ENCODE assay signal across 16 cellular contexts in genomic region chr6:163313981-163314380, GRCh38.
DNase-seq lines count a peak whose midpoint lies in the region; ATAC-seq and TF ChIP-seq lines count a peak whose summit lies in the region.
"Had no signal": no experiment of that assay in that cellular context is flagged by ENCODE, and none has a peak within 500 bp of the region (broad histone marks: within the 10 kb centered on the region; RNA-seq: fewer than 3 reads in every experiment).

No MANE protein-coding gene starts in this region.

- H2BK12ac ChIP-seq in neuronal stem cell (ENCODE audit: low read length), result no peak overlapping the region

- TF ChIP-seq CTCF in brain (conservative IDR thresholded peaks at IDR 0.05), result no peak
- no peak for TF ChIP-seq CTCF in dorsolateral prefrontal cortex (IDR thresholded peaks at IDR 0.05 in 54 of 56, conservative IDR thresholded peaks at IDR 0.05 in 2 of 56; ENCODE audit: low read depth in 1 of 56, partially characterized antibody in 56 of 56)
- TF ChIP-seq CTCF in vagina (IDR thresholded peaks at IDR 0.05), result no peak
- no peak for TF ChIP-seq CTCF in Calu3 (IDR thresholded peaks at IDR 0.05; ENCODE audit: unreplicated experiment)

- no peak overlapping the region for H3K9ac ChIP-seq in neuronal stem cell (ENCODE audit: low read depth, low read length, poor library complexity)

- peak overlapping the region in 16 of 59 donors; percentile 0 to 48 (median 29) for H3K4me3 ChIP-seq in dorsolateral prefrontal cortex
- H3K4me3 ChIP-seq in neuronal stem cell (ENCODE audit: low read length in 2 of 2), result no peak overlapping the region
- no peak overlapping the region for H3K4me3 ChIP-seq in vagina
- H3K4me3 ChIP-seq: A549 had no signal

- H3K4me1 Mint-ChIP-seq in brain (peaks cover 55% of the 10 kb centered on the region), Calu3 (ENCODE audit: low read depth, unreplicated experiment) (peaks cover 34% of the 10 kb centered on the region)
- no peaks in the 10 kb centered on the region for H3K4me1 Mint-ChIP-seq in stimulated activated effector memory CD8-positive, alpha-beta T cell treated with anti-CD3 and anti-CD28 coated beads, Interleukin-12 subunit alpha, Interleukin-12 subunit beta, amount 100 ng/mL, for 72 hours
- H3K4me1 Mint-ChIP-seq: CD4-positive, alpha-beta memory T cell had no signal

- no peak for ATAC-seq in stimulated activated effector memory CD8-positive, alpha-beta T cell treated with anti-CD3 and anti-CD28 coated beads, Interleukin-12 subunit alpha, Interleukin-12 subunit beta, amount 100 ng/mL, for 72 hours
- ATAC-seq: A549 had no signal

- no peak overlapping the region for H3K4me2 ChIP-seq in neuronal stem cell (ENCODE audit: insufficient read depth, low read length, poor library complexity, severe bottlenecking)
- H3K4me2 ChIP-seq: A549 had no signal

- H3K27ac ChIP-seq in dorsolateral prefrontal cortex (peak overlapping the region; percentile 62 to 100 (median 97)), neuronal stem cell (replicated peaks; ENCODE audit: low read length) (no peak overlapping the region), vagina (no peak overlapping the region)
- H3K27ac ChIP-seq: C4-2B had no signal

- H3K23ac ChIP-seq in neuronal stem cell (ENCODE audit: low read depth, low read length, poor library complexity), result no peak overlapping the region

- H3K9me3 Mint-ChIP-seq in brain, result no peaks in the 10 kb centered on the region
- H3K9me3 Mint-ChIP-seq in Calu3 (ENCODE audit: low read depth, unreplicated experiment), result no peaks in the 10 kb centered on the region
- no peaks in the 10 kb centered on the region for H3K9me3 Mint-ChIP-seq in stimulated activated effector memory CD8-positive, alpha-beta T cell treated with anti-CD3 and anti-CD28 coated beads, Interleukin-12 subunit alpha, Interleukin-12 subunit beta, amount 100 ng/mL, for 72 hours
- H3K9me3 Mint-ChIP-seq: H9 had no signal

- no peak overlapping the region for H2BK5ac ChIP-seq in neuronal stem cell (ENCODE audit: low read length)

- H4K91ac ChIP-seq in neuronal stem cell (ENCODE audit: low read depth, low read length, poor library complexity), result no peak overlapping the region

- peak overlapping the region; percentile 66 for H2AFZ ChIP-seq in neuronal stem cell (ENCODE audit: low read length)

- H3K36me3 ChIP-seq in neuronal stem cell (replicated peaks in 1 of 2; ENCODE audit: control insufficient read depth in 2 of 2, insufficient read depth in 2 of 2, low read length in 2 of 2) (no peaks in the 10 kb centered on the region), vagina (no peaks in the 10 kb centered on the region)
- H3K36me3 ChIP-seq: BE2C had no signal

- H4K8ac ChIP-seq in neuronal stem cell (ENCODE audit: low read depth, low read length), result no peak overlapping the region

- intact Hi-C loops in dorsolateral prefrontal cortex (cut with DNase I) (loop anchor here (2.0 to 5.0 kb wide), 2 partner anchors 52 to 129 kb away; no protein-coding TSS in a partner anchor), vagina (cut with DNase I) (no loop called here), Calu3 (cut with micrococcal nuclease; ENCODE audit: unreplicated experiment) (no loop called here)

- peaks cover 0 to 2% of the 10 kb centered on the region in 2 donors for H3K9me3 ChIP-seq in neuronal stem cell (replicated peaks in 1 of 2; ENCODE audit: control insufficient read depth in 2 of 2, insufficient read depth in 1 of 2, low read depth in 1 of 2, low read length in 2 of 2)
- no peaks in the 10 kb centered on the region for H3K9me3 ChIP-seq in vagina
- H3K9me3 ChIP-seq: A549, BE2C had no signal

- peak overlapping the region in 2 of 5 experiments; percentile 39 to 79 for H3K4me3 Mint-ChIP-seq in brain
- H3K4me3 Mint-ChIP-seq in Calu3 (ENCODE audit: low read depth, unreplicated experiment), result no peak overlapping the region
- no peak overlapping the region for H3K4me3 Mint-ChIP-seq in stimulated activated effector memory CD8-positive, alpha-beta T cell treated with anti-CD3 and anti-CD28 coated beads, Interleukin-12 subunit alpha, Interleukin-12 subunit beta, amount 100 ng/mL, for 72 hours
- H3K4me3 Mint-ChIP-seq: CD4-positive, alpha-beta memory T cell; H9 had no signal

- H2BK120ac ChIP-seq in neuronal stem cell (ENCODE audit: low read depth, low read length), result no peak overlapping the region

- no CpG with 5 or more reads among the region's 5 CpGs for WGBS in neuronal stem cell (ENCODE audit: extremely low coverage in 2 of 2, insufficient read length in 2 of 2, insufficient replicate concordance in 1 of 2), 2 donors

- H3K4me1 ChIP-seq in neuronal stem cell (ENCODE audit: control insufficient read depth in 2 of 2, insufficient read depth in 1 of 2, low read depth in 1 of 2, low read length in 2 of 2) (peaks cover 5 to 15% of the 10 kb centered on the region in 2 donors), vagina (no peaks in the 10 kb centered on the region)
- H3K4me1 ChIP-seq: BE2C had no signal

- no peak overlapping the region for H3K14ac ChIP-seq in neuronal stem cell (ENCODE audit: low read length)

- no TSS peak for BruUV-seq in Calu3 (replicated peaks; lab: Mats Ljungman, UMichigan)

- H2BK15ac ChIP-seq in neuronal stem cell (ENCODE audit: low read length), result no peak overlapping the region

- DNase-seq in dorsolateral prefrontal cortex, result no peak
- no peak for DNase-seq in neuronal stem cell (ENCODE audit: low spot score)
- peak; percentile 77 to 83 for DNase-seq in vagina (ENCODE audit: extremely low spot score in 2 of 2)
- DNase-seq in Calu3, result no peak
- DNase-seq in stimulated activated effector memory CD8-positive, alpha-beta T cell treated with anti-CD3 and anti-CD28 coated beads, Interleukin-12 subunit alpha, Interleukin-12 subunit beta, amount 100 ng/mL, for 72 hours (ENCODE audit: low spot score in 2 of 2), result no peak
- no peak for DNase-seq in GM03348 (ENCODE audit: low spot score)
- DNase-seq: BE2C; CD4-positive, alpha-beta memory T cell; DMS153; DMS79 treated with DMSO at 0.1 percent for 48 hours; EL; GOT3; H9 had no signal

- no peaks in the 10 kb centered on the region for H3K27me3 Mint-ChIP-seq in brain
- H3K27me3 Mint-ChIP-seq in Calu3 (ENCODE audit: unreplicated experiment), result no peaks in the 10 kb centered on the region

- TF ChIP-seq POLR2A in vagina (IDR thresholded peaks at IDR 0.05), result no peak

- H3K27me3 ChIP-seq in dorsolateral prefrontal cortex, result no peaks in the 10 kb centered on the region
- no peaks in the 10 kb centered on the region for H3K27me3 ChIP-seq in neuronal stem cell (ENCODE audit: control insufficient read depth in 3 of 3, insufficient read depth in 3 of 3, low read depth in 1 of 3, low read length in 3 of 3)
- no peaks in the 10 kb centered on the region for H3K27me3 ChIP-seq in vagina
- H3K27me3 ChIP-seq: BE2C had no signal

- CTCF ChIA-PET in Calu3 (lab: Charles Lee), result interaction anchor here (0.5 kb wide), 1 partner anchor 98 kb away, joined by 3 read pairs; no protein-coding TSS in a partner anchor

- H3K79me1 ChIP-seq in neuronal stem cell (ENCODE audit: low read depth, low read length), result no peaks in the 10 kb centered on the region

- H2AK5ac ChIP-seq in neuronal stem cell (ENCODE audit: low read depth, low read length), result no peak overlapping the region

- H3K36me3 Mint-ChIP-seq in brain (no peaks in the 10 kb centered on the region), Calu3 (ENCODE audit: insufficient read depth, unreplicated experiment) (no peaks in the 10 kb centered on the region)
- H3K36me3 Mint-ChIP-seq in stimulated activated effector memory CD8-positive, alpha-beta T cell treated with anti-CD3 and anti-CD28 coated beads, Interleukin-12 subunit alpha, Interleukin-12 subunit beta, amount 100 ng/mL, for 72 hours, result no peaks in the 10 kb centered on the region
- H3K36me3 Mint-ChIP-seq: CD4-positive, alpha-beta memory T cell had no signal

- H3K27ac Mint-ChIP-seq in brain (peak overlapping the region; percentile 70 to 96 (median 79)), Calu3 (ENCODE audit: unreplicated experiment) (no peak overlapping the region)
- no peak overlapping the region for H3K27ac Mint-ChIP-seq in stimulated activated effector memory CD8-positive, alpha-beta T cell treated with anti-CD3 and anti-CD28 coated beads, Interleukin-12 subunit alpha, Interleukin-12 subunit beta, amount 100 ng/mL, for 72 hours
- H3K27ac Mint-ChIP-seq: CD4-positive, alpha-beta memory T cell; H9 had no signal

- no peak overlapping the region for H3K18ac ChIP-seq in neuronal stem cell (ENCODE audit: low read length)

- H3K4ac ChIP-seq in neuronal stem cell (ENCODE audit: low read length), result no peak overlapping the region

Comparison
In these comparisons a context has a peak if more than half of its experiments do, and no peak if none do; other contexts are left out.
1. H3K27ac Mint-ChIP-seq: peak in brain (5 of 5); none in Calu3 (single experiment) and stimulated activated effector memory CD8-positive, alpha-beta T cell treated with anti-CD3 and anti-CD28 coated beads, Interleukin-12 subunit alpha, Interleukin-12 subunit beta, amount 100 ng/mL, for 72 hours (single experiment).
2. DNase-seq: peak in vagina (2 of 2); none in dorsolateral prefrontal cortex (0 of 10), neuronal stem cell (single experiment), Calu3 (single experiment), stimulated activated effector memory CD8-positive, alpha-beta T cell treated with anti-CD3 and anti-CD28 coated beads, Interleukin-12 subunit alpha, Interleukin-12 subunit beta, amount 100 ng/mL, for 72 hours (0 of 2) and GM03348 (single experiment).
3. H3K27ac ChIP-seq: peak in dorsolateral prefrontal cortex (59 of 59); none in neuronal stem cell (single experiment) and vagina (single experiment).
4. intact Hi-C loops: an anchor here in dorsolateral prefrontal cortex (2.0 to 5.0 kb wide); none called in vagina and Calu3.